In genomic region chr2:7262608-7263228, GRCh38 we compare ENCODE assay signal across 28 cellular contexts.
A peak's percentile ranks its signal among the peaks of the same experiment; 100 is the strongest.
DNase-seq lines count a peak whose midpoint lies in the region; ATAC-seq and FAIRE-seq lines count a peak whose summit lies in the region.
"Had no signal": no experiment of that assay in that cellular context is flagged by ENCODE, and none has a peak within 500 bp of the region (broad histone marks: within the 10 kb centered on the region; RNA-seq: fewer than 3 reads in every experiment).

No MANE protein-coding gene starts in this region.

- DNase-seq in CD1c-positive myeloid dendritic cell (ENCODE audit: extremely low spot score): peak; percentile 51
- DNase-seq in GM18507 (ENCODE audit: extremely low spot score, insufficient read length, low read depth): no peak
- DNase-seq in UCSD-AML1 (lab: John Stamatoyannopoulos, UW; ENCODE audit: unreplicated experiment): peak; percentile 17
- peak; percentile 7 for DNase-seq in putamen (ENCODE audit: low spot score)
- no peak for DNase-seq in COR-L47 (lab: John Stamatoyannopoulos, UW)
- DNase-seq: AML-193; C1 segment of cervical spinal cord; CD8-positive, alpha-beta T cell; DMS 273 treated with DMSO at 0.1 percent for 48 hours; DMS79 treated with DMSO at 0.1 percent for 48 hours; GM23248; IMR-90; KG1; MM.1S; NCI-H1048; NCI-H1417; NCI-H1694 treated with DMSO at 0.1 percent for 48 hours; NCI-H2081; NCI-H2171; NCI-H226; NCI-H510A; NCI-H69; SHP77 treated with DMSO at 0.1 percent for 48 hours; SW 1271 had no signal

- no peak for ATAC-seq in HG02759 (IDR thresholded peaks at IDR 0.05; ENCODE audit: unreplicated experiment)
- no peak for ATAC-seq in HG02852 (IDR thresholded peaks at IDR 0.05; ENCODE audit: unreplicated experiment)
- ATAC-seq: A549; CD8-positive, alpha-beta T cell; Panc1 had no signal

- peak; percentile 15 for FAIRE-seq in GM18507 (lab: Jason Lieb, UNC)
- FAIRE-seq: A549 had no signal

Comparison
In these comparisons a context has a peak if more than half of its experiments do, and no peak if none do; other contexts are left out.
1. DNase-seq: peak in CD1c-positive myeloid dendritic cell (single experiment), UCSD-AML1 (single experiment) and putamen (single experiment); none in GM18507 (single experiment) and COR-L47 (single experiment).